In the genomic region with DNA sequence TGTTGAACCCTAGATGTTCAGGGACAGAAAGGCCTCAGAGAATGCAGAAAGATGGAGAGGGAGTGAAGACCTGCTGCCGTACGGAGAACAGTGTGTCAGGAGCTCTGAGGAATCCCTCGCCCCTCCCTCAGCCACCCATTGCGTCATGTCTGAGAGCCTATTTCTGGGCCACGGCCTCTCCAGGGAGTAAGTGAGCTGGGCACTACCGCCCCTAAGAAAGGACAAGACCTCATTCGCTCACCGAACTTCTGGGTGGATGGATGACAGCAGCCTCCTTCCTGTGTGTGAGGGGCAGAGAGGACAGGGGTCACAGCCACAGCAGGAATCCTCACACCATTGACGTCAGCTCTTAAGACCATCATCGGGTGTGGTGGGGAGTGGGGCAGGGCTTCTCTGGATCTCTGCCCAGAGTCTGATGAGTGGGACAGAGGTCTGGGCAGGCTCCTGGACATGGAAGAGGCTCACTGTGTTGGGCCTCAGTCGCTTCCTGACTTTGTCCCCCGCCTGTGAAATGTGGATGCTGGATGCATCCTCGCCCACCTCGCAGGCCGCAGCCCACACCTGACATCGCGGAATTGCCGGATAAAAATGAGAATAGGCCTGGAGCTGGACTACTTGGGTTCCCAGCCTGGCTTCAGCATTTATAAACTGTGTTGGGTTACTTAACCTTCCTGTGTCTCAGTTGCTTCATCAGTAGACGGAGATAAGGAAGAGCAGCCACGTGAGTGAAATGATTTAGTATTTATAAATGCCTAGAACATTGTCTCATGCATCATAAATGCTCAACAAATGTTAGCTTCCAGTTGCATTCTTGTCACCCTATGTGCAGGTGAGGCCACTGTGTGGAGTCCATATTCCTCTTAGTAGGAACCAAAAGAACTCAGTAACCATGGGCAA, we compare ENCODE assay signal across 18 cellular contexts.
DNase-seq lines count a peak whose midpoint lies in the region; ATAC-seq and TF ChIP-seq lines count a peak whose summit lies in the region.
"Had no signal": no experiment of that assay in that cellular context is flagged by ENCODE, and none has a peak within 500 bp of the region (broad histone marks: within the 10 kb centered on the region; RNA-seq: fewer than 3 reads in every experiment).

No MANE protein-coding gene starts in this region.

- H3K4me3 Mint-ChIP-seq in endodermal cell = no peak overlapping the region
- H3K4me3 Mint-ChIP-seq: nephron progenitor cell had no signal

- H3K27ac Mint-ChIP-seq in endodermal cell = no peak overlapping the region
- H3K27ac Mint-ChIP-seq: nephron progenitor cell had no signal

- H3K27me3 Mint-ChIP-seq in endodermal cell (ENCODE audit: insufficient read depth) = peaks cover 15% of the 10 kb centered on the region

- TF ChIP-seq CTCF in RWPE2 (IDR thresholded peaks at IDR 0.05; ENCODE audit: poor library complexity, severe bottlenecking) = no peak
- no peak for TF ChIP-seq CTCF in endodermal cell (conservative IDR thresholded peaks at IDR 0.05)

- H3K9ac ChIP-seq in endodermal cell (ENCODE audit: extremely low read depth, low read length, poor library complexity, severe bottlenecking) = no peak overlapping the region
- H3K9ac ChIP-seq: KMS-11 had no signal

- DNase-seq in H7 (peak; percentile 12), RWPE2 (ENCODE audit: low spot score) (peak; percentile 25), endodermal cell (peak; percentile 73), mesenteric fat pad (ENCODE audit: low spot score) (peak; percentile 72), DMS153 (lab: John Stamatoyannopoulos, UW) (no peak)
- DNase-seq in activated T-cell treated with anti-CD3 and anti-CD28 coated beads, Interleukin-2, amount 50 U/mL, for 48 hours = no peak
- DNase-seq: ACHN; activated CD4-positive, alpha-beta T cell treated with anti-CD3 and anti-CD28 coated beads for 4 hours; amniotic stem cell; midbrain; NCI-H1105; NCI-H526 treated with DMSO at 0.1 percent for 48 hours; nephron progenitor cell; substantia nigra had no signal

- H3K27ac ChIP-seq in RWPE2 (ENCODE audit: poor library complexity, severe bottlenecking) (no peak overlapping the region), endodermal cell (ENCODE audit: low read depth, low read length) (no peak overlapping the region)
- H3K27ac ChIP-seq: C4-2B, KMS-11 had no signal

- H3K9me3 ChIP-seq in RWPE2 (ENCODE audit: severe bottlenecking) (no peaks in the 10 kb centered on the region), endodermal cell (ENCODE audit: control insufficient read depth, low read length) (no peaks in the 10 kb centered on the region)

- WGBS in endodermal cell (ENCODE audit: insufficient coverage in 1 of 2, insufficient read length in 1 of 2), 2 experiments = 83 to 90% methylated on average over 16 to 20 of the region's 20 CpGs

- no peak overlapping the region for H3K4me3 ChIP-seq in H7 (ENCODE audit: insufficient read depth, low read depth, low read length)
- no peak overlapping the region for H3K4me3 ChIP-seq in RWPE2 (ENCODE audit: severe bottlenecking)
- H3K4me3 ChIP-seq in endodermal cell (ENCODE audit: low read length) = no peak overlapping the region

- H3K9me3 Mint-ChIP-seq in endodermal cell = no peaks in the 10 kb centered on the region
- H3K9me3 Mint-ChIP-seq: nephron progenitor cell had no signal

- peaks cover 30% of the 10 kb centered on the region for H3K4me1 Mint-ChIP-seq in endodermal cell

- H3K4me1 ChIP-seq in RWPE2 (ENCODE audit: insufficient read depth, poor library complexity, severe bottlenecking) (no peaks in the 10 kb centered on the region), endodermal cell (ENCODE audit: control insufficient read depth, insufficient read depth, low read length) (peaks cover 6% of the 10 kb centered on the region)

- H3K36me3 ChIP-seq in H7 (replicated peaks; ENCODE audit: control insufficient read depth, insufficient read depth, low read length) (no peaks in the 10 kb centered on the region), RWPE2 (ENCODE audit: low read depth) (no peaks in the 10 kb centered on the region), endodermal cell (ENCODE audit: control insufficient read depth, insufficient read depth, low read length) (no peaks in the 10 kb centered on the region)

- H3K27me3 ChIP-seq in H7 (ENCODE audit: control insufficient read depth, insufficient read depth, low read length) (peaks cover 2% of the 10 kb centered on the region; the same call in 1 of the 2 replicates), RWPE2 (ENCODE audit: insufficient read depth, poor library complexity, severe bottlenecking) (no peaks in the 10 kb centered on the region), endodermal cell (ENCODE audit: control insufficient read depth, insufficient read depth, low read length, poor library complexity, severe bottlenecking) (no peaks in the 10 kb centered on the region)

- H3K36me3 Mint-ChIP-seq in endodermal cell (ENCODE audit: low read depth) = no peaks in the 10 kb centered on the region

- ATAC-seq in RWPE2 (ENCODE audit: low read depth) (no peak), HG03378 (IDR thresholded peaks at IDR 0.05; ENCODE audit: unreplicated experiment) (no peak), HG03039 (IDR thresholded peaks at IDR 0.05; ENCODE audit: unreplicated experiment) (no peak)

Comparison
In these comparisons a context has a peak if more than half of its experiments do, and no peak if none do; other contexts are left out.
1. DNase-seq: peak in H7 (single experiment), RWPE2 (single experiment), endodermal cell (single experiment) and mesenteric fat pad (single experiment); none in activated T-cell treated with anti-CD3 and anti-CD28 coated beads, Interleukin-2, amount 50 U/mL, for 48 hours (0 of 2) and DMS153 (single experiment).